Comparison of ENCODE assay signal across 13 cellular contexts in genomic region chr14:32366995-32367394, GRCh38. TPM values are rescaled to one million over a fixed set of nuclear protein-coding genes. Genes with fewer than 3 reads are reported as not detected.
DNase-seq lines count a peak whose midpoint lies in the region; ATAC-seq and TF ChIP-seq lines count a peak whose summit lies in the region.
"Had no signal": no experiment of that assay in that cellular context is flagged by ENCODE, and none has a peak within 500 bp of the region (broad histone marks: within the 10 kb centered on the region; RNA-seq: fewer than 3 reads in every experiment).

No MANE protein-coding gene starts in this region.

- H2AFZ ChIP-seq in neural progenitor cell (replicated peaks): no peak overlapping the region

- H3K9me3 Mint-ChIP-seq in neural progenitor cell: no peaks in the 10 kb centered on the region
- no peaks in the 10 kb centered on the region for H3K9me3 Mint-ChIP-seq in activated naive CD4-positive, alpha-beta T cell treated with anti-CD3 and anti-CD28 coated beads, Interleukin-2, amount 10 ng/mL, durations not matched to agents 7 days and 5 days
- H3K9me3 Mint-ChIP-seq: activated CD4-positive, alpha-beta memory T cell treated with anti-CD3 and anti-CD28 coated beads for 36 hours; CD4-positive, alpha-beta T cell had no signal

- peak; percentile 38 for DNase-seq in DMS79 (lab: John Stamatoyannopoulos, UW)
- DNase-seq in NCI-H2029 (lab: John Stamatoyannopoulos, UW): peak; percentile 72
- DNase-seq in choroid plexus epithelial cell (ENCODE audit: low read depth): peak; percentile 45
- peak; percentile 10 for DNase-seq in neural progenitor cell (ENCODE audit: low spot score)
- no peak for DNase-seq in T-helper 9 cell
- DNase-seq in activated naive CD4-positive, alpha-beta T cell treated with anti-CD3 and anti-CD28 coated beads, Interleukin-2, amount 10 ng/mL, durations not matched to agents 7 days and 5 days: no peak
- DNase-seq: activated CD4-positive, alpha-beta memory T cell treated with anti-CD3 and anti-CD28 coated beads for 36 hours; activated naive CD4-positive, alpha-beta T cell treated with anti-CD3 and anti-CD28 coated beads, Interleukin-2, amount 50 U/mL, for 16 hours; CD4-positive, alpha-beta T cell; effector memory CD8-positive, alpha-beta T cell had no signal

- TF ChIP-seq CTCF in choroid plexus epithelial cell (conservative IDR thresholded peaks at IDR 0.05; ENCODE audit: low read depth, low read length) (no peak), neural progenitor cell (IDR thresholded peaks at IDR 0.05) (no peak)

- H3K4me1 Mint-ChIP-seq in neural progenitor cell: peaks cover 45% of the 10 kb centered on the region
- H3K4me1 Mint-ChIP-seq in activated naive CD4-positive, alpha-beta T cell treated with anti-CD3 and anti-CD28 coated beads, Interleukin-2, amount 10 ng/mL, durations not matched to agents 7 days and 5 days: no peaks in the 10 kb centered on the region

- peak overlapping the region; percentile 68 for H3K27ac ChIP-seq in neural progenitor cell

- peaks cover 4% of the 10 kb centered on the region for H3F3A ChIP-seq in neural progenitor cell (ENCODE audit: low read depth)

- peak overlapping the region; percentile 59 for H3K4me2 ChIP-seq in neural progenitor cell

- CTCF ChIA-PET in activated naive CD4-positive, alpha-beta T cell treated with anti-CD3 and anti-CD28 coated beads, Interleukin-2, amount 10 ng/mL, durations not matched to agents 7 days and 5 days (lab: Charles Lee): no interaction called here

- H3K4me3 Mint-ChIP-seq in neural progenitor cell: no peak overlapping the region
- H3K4me3 Mint-ChIP-seq in activated naive CD4-positive, alpha-beta T cell treated with anti-CD3 and anti-CD28 coated beads, Interleukin-2, amount 10 ng/mL, durations not matched to agents 7 days and 5 days: no peak overlapping the region
- H3K4me3 Mint-ChIP-seq: activated CD4-positive, alpha-beta memory T cell treated with anti-CD3 and anti-CD28 coated beads for 36 hours; CD4-positive, alpha-beta T cell; effector memory CD8-positive, alpha-beta T cell had no signal

- H3K4me1 ChIP-seq in neural progenitor cell: peaks cover 51% of the 10 kb centered on the region

- no peaks in the 10 kb centered on the region for H3K36me3 Mint-ChIP-seq in neural progenitor cell
- H3K36me3 Mint-ChIP-seq in activated naive CD4-positive, alpha-beta T cell treated with anti-CD3 and anti-CD28 coated beads, Interleukin-2, amount 10 ng/mL, durations not matched to agents 7 days and 5 days: no peaks in the 10 kb centered on the region
- H3K36me3 Mint-ChIP-seq: activated CD4-positive, alpha-beta memory T cell treated with anti-CD3 and anti-CD28 coated beads for 36 hours had no signal

- H3K4me3 ChIP-seq in choroid plexus epithelial cell (ENCODE audit: low read depth, low read length) (no peak overlapping the region), neural progenitor cell (no peak overlapping the region)
- H3K4me3 ChIP-seq: K562 had no signal

- no peaks in the 10 kb centered on the region for H3K79me2 ChIP-seq in neural progenitor cell (ENCODE audit: low read depth)

- H3K27me3 Mint-ChIP-seq in neural progenitor cell (ENCODE audit: insufficient read depth, low read depth): peaks cover 3% of the 10 kb centered on the region
- H3K27me3 Mint-ChIP-seq in activated naive CD4-positive, alpha-beta T cell treated with anti-CD3 and anti-CD28 coated beads, Interleukin-2, amount 10 ng/mL, durations not matched to agents 7 days and 5 days: no peaks in the 10 kb centered on the region
- H3K27me3 Mint-ChIP-seq: activated CD4-positive, alpha-beta memory T cell treated with anti-CD3 and anti-CD28 coated beads for 36 hours; CD4-positive, alpha-beta T cell had no signal

- no peaks in the 10 kb centered on the region for H4K20me1 ChIP-seq in neural progenitor cell (ENCODE audit: low read depth)

- H3K9ac ChIP-seq in neural progenitor cell: no peak overlapping the region

- H3K27me3 ChIP-seq in neural progenitor cell: no peaks in the 10 kb centered on the region

- no peak for ATAC-seq in activated CD4-positive, CD25-positive, alpha-beta regulatory T cell treated with anti-CD3 and anti-CD28 coated beads, Interleukin-2, amount 50 U/mL, for 24 hours
- ATAC-seq in GM21723 (IDR thresholded peaks at IDR 0.05; ENCODE audit: unreplicated experiment): no peak
- ATAC-seq: effector memory CD8-positive, alpha-beta T cell had no signal

- H3K27ac Mint-ChIP-seq in neural progenitor cell: no peak overlapping the region
- no peak overlapping the region for H3K27ac Mint-ChIP-seq in activated naive CD4-positive, alpha-beta T cell treated with anti-CD3 and anti-CD28 coated beads, Interleukin-2, amount 10 ng/mL, durations not matched to agents 7 days and 5 days
- H3K27ac Mint-ChIP-seq: activated CD4-positive, alpha-beta memory T cell treated with anti-CD3 and anti-CD28 coated beads for 36 hours; CD4-positive, alpha-beta T cell; effector memory CD8-positive, alpha-beta T cell had no signal

- H3K9me3 ChIP-seq in neural progenitor cell (ENCODE audit: low read depth): no peaks in the 10 kb centered on the region

- H3K36me3 ChIP-seq in neural progenitor cell: no peaks in the 10 kb centered on the region

RNA-seq across cellular contexts. Expression of gene AKAP6, which starts 37.9 kb away (rescaled TPM):
- 3.7 and 7.3 TPM in 2 replicates for total RNA-seq in neural progenitor cell (ENCODE audit: low replicate concordance)

Comparison
In these comparisons a context has a peak if more than half of its experiments do, and no peak if none do; other contexts are left out.
1. DNase-seq: peak in DMS79 (single experiment), NCI-H2029 (single experiment), choroid plexus epithelial cell (single experiment) and neural progenitor cell (single experiment); none in T-helper 9 cell (single experiment) and activated naive CD4-positive, alpha-beta T cell treated with anti-CD3 and anti-CD28 coated beads, Interleukin-2, amount 10 ng/mL, durations not matched to agents 7 days and 5 days (single experiment).